ENCODE assay signal across 10 cellular contexts in genomic region chr2:13056259-13056843, GRCh38.
DNase-seq lines count a peak whose midpoint lies in the region; ATAC-seq and TF ChIP-seq lines count a peak whose summit lies in the region.
"Had no signal": no experiment of that assay in that cellular context is flagged by ENCODE, and none has a peak within 500 bp of the region (broad histone marks: within the 10 kb centered on the region; RNA-seq: fewer than 3 reads in every experiment).

No MANE protein-coding gene starts in this region.

- H3K27me3 ChIP-seq in Karpas-422 (ENCODE audit: low read length) (no peaks in the 10 kb centered on the region), liver (ENCODE audit: control insufficient read depth in 4 of 4, insufficient read depth in 4 of 4, low read length in 3 of 4) (no peaks in the 10 kb centered on the region), esophagus muscularis mucosa (no peaks in the 10 kb centered on the region)

- TF ChIP-seq RAD21 in liver (IDR thresholded peaks at IDR 0.05), result peak; percentile 75 to 81

- peak; percentile 76 for TF ChIP-seq CTCF in C4-2B (conservative IDR thresholded peaks at IDR 0.05)
- TF ChIP-seq CTCF in WI38 (IDR thresholded peaks at IDR 0.05; ENCODE audit: low read depth, low read length), result peak; percentile 10; the same call in 1 of the 2 replicates
- TF ChIP-seq CTCF in liver (IDR thresholded peaks at IDR 0.05; ENCODE audit: low read depth, low read length, missing input control), result peak; percentile 50
- TF ChIP-seq CTCF in esophagus muscularis mucosa (IDR thresholded peaks at IDR 0.05), result peak in 1 of 3 experiments; percentile 31

- no peak for TF ChIP-seq POLR2A in esophagus muscularis mucosa (IDR thresholded peaks at IDR 0.05; ENCODE audit: low read depth)

- H2AFZ ChIP-seq in Karpas-422 (ENCODE audit: low read length), result no peak overlapping the region

- no peaks in the 10 kb centered on the region for H3K36me3 ChIP-seq in Karpas-422 (ENCODE audit: insufficient read depth, low read length)
- H3K36me3 ChIP-seq in liver (ENCODE audit: control insufficient read depth in 4 of 4, insufficient read depth in 3 of 4, low read depth in 1 of 4, low read length in 3 of 4), result no peaks in the 10 kb centered on the region
- no peaks in the 10 kb centered on the region for H3K36me3 ChIP-seq in esophagus muscularis mucosa

- H3K4me3 ChIP-seq in Karpas-422 (ENCODE audit: low read length) (no peak overlapping the region), WI38 (ENCODE audit: low read depth, low read length) (no peak overlapping the region), liver (ENCODE audit: low read depth in 1 of 3, low read length in 3 of 3) (no peak overlapping the region), esophagus muscularis mucosa (no peak overlapping the region)

- TF ChIP-seq EP300 in esophagus muscularis mucosa (IDR thresholded peaks at IDR 0.05), result no peak

- no peak overlapping the region for H3K9ac ChIP-seq in Karpas-422 (ENCODE audit: low read length)
- H3K9ac ChIP-seq in liver (ENCODE audit: low read depth in 1 of 2, low read length in 2 of 2), result no peak overlapping the region

- H3K9me3 ChIP-seq in Karpas-422 (ENCODE audit: low read length) (no peaks in the 10 kb centered on the region), liver (ENCODE audit: control insufficient read depth in 4 of 4, low read length in 3 of 4) (no peaks in the 10 kb centered on the region), esophagus muscularis mucosa (no peaks in the 10 kb centered on the region)

- no peak for ATAC-seq in GM18868 (IDR thresholded peaks at IDR 0.05; ENCODE audit: unreplicated experiment)
- ATAC-seq in HG02763 (IDR thresholded peaks at IDR 0.05; ENCODE audit: unreplicated experiment), result no peak

- DNase-seq in Karpas-422, result peak; percentile 70
- no peak for DNase-seq in anterior cingulate cortex (lab: John Stamatoyannopoulos, UW)
- DNase-seq in esophagus muscularis mucosa (ENCODE audit: extremely low spot score), result no peak
- DNase-seq: activated naive CD8-positive, alpha-beta T cell treated with anti-CD3 and anti-CD28 coated beads, Interleukin-2, amount 10 ng/mL, durations not matched to agents 7 days and 5 days; NCI-H2029 treated with DMSO at 0.1 percent for 48 hours had no signal

- no peaks in the 10 kb centered on the region for H3K9me2 ChIP-seq in Karpas-422 (replicated peaks; ENCODE audit: insufficient read depth, low read length)

- 31% methylated on average over 3 of the region's 3 CpGs for WGBS in liver
- whole genome bisulfite sequencing in esophagus muscularis mucosa, result 57% methylated on average over 3 of the region's 3 CpGs

- intact Hi-C loops in esophagus muscularis mucosa (cut with DNase I), result no loop called here

- no peak overlapping the region for H3K4me2 ChIP-seq in Karpas-422 (ENCODE audit: low read depth, low read length, poor library complexity, severe bottlenecking)

- no peaks in the 10 kb centered on the region for H3K79me2 ChIP-seq in Karpas-422 (ENCODE audit: low read length)

- H4K20me1 ChIP-seq in Karpas-422 (ENCODE audit: insufficient read depth, low read depth, low read length), result no peaks in the 10 kb centered on the region

- no peak overlapping the region for H3K27ac ChIP-seq in C4-2B
- no peak overlapping the region for H3K27ac ChIP-seq in Karpas-422 (ENCODE audit: low read length)
- no peak overlapping the region for H3K27ac ChIP-seq in liver (ENCODE audit: low read depth in 1 of 2, low read length in 2 of 2)
- H3K27ac ChIP-seq in esophagus muscularis mucosa (replicated peaks in 1 of 4), result no peak overlapping the region

- H3K4me1 ChIP-seq in Karpas-422 (ENCODE audit: low read length), result no peaks in the 10 kb centered on the region
- H3K4me1 ChIP-seq in liver (ENCODE audit: control insufficient read depth in 4 of 4, insufficient read depth in 4 of 4, low read length in 3 of 4), result no peaks in the 10 kb centered on the region
- H3K4me1 ChIP-seq in esophagus muscularis mucosa, result no peaks in the 10 kb centered on the region

TF ChIP-seq in liver, 16 proteins besides CTCF, POLR2A, EP300 and RAD21:
- no peak for TF ChIP-seq SP1 (IDR thresholded peaks at IDR 0.05)
- no peak for TF ChIP-seq RXRA (IDR thresholded peaks at IDR 0.05)
- no peak for TF ChIP-seq HNF4G (IDR thresholded peaks at IDR 0.05)
- TF ChIP-seq GABPA (IDR thresholded peaks at IDR 0.05 in 1 of 2, conservative IDR thresholded peaks at IDR 0.05 in 1 of 2), result no peak
- TF ChIP-seq ATF3 (IDR thresholded peaks at IDR 0.05), result no peak
- no peak for TF ChIP-seq ZBTB33 (IDR thresholded peaks at IDR 0.05)
- TF ChIP-seq NR2F2 (IDR thresholded peaks at IDR 0.05), result no peak
- no peak for TF ChIP-seq FOXA2 (IDR thresholded peaks at IDR 0.05)
- TF ChIP-seq EGR1 (IDR thresholded peaks at IDR 0.05; ENCODE audit: low read depth in 2 of 2), result no peak
- no peak for TF ChIP-seq JUND (IDR thresholded peaks at IDR 0.05)
TF ChIP-seq in liver: peak in this region for 0.
